21 cellular contexts compared by ENCODE assay signal in genomic region chr12:80165741-80166140, GRCh38.
"Had no signal": no experiment of that assay in that cellular context is flagged by ENCODE, and none has a peak within 500 bp of the region (broad histone marks: within the 10 kb centered on the region; RNA-seq: fewer than 3 reads in every experiment).

No MANE protein-coding gene starts in this region.

- H3K36me3 ChIP-seq: breast epithelium, esophagus squamous epithelium, heart right ventricle, right lobe of liver, transverse colon had no signal

- H3K4me1 ChIP-seq: breast epithelium, esophagus squamous epithelium, heart right ventricle, right lobe of liver, testis, transverse colon had no signal

- H3K4me3 ChIP-seq: breast epithelium, esophagus squamous epithelium, heart right ventricle, right lobe of liver, testis, transverse colon had no signal

- H3K4me3 Mint-ChIP-seq: activated CD4-positive, alpha-beta T cell treated with anti-CD3 and anti-CD28 coated beads for 36 hours; activated T-cell treated with anti-CD3 and anti-CD28 coated beads, Interleukin-2, amount 50 U/mL, for 72 hours; naive thymus-derived CD8-positive, alpha-beta T cell had no signal

- ATAC-seq: activated CD4-positive, alpha-beta T cell treated with anti-CD3 and anti-CD28 coated beads for 36 hours; activated naive CD4-positive, alpha-beta T cell treated with anti-CD3 and anti-CD28 coated beads, Interleukin-2, amount 50 U/mL, for 72 hours; activated T-cell treated with anti-CD3 and anti-CD28 coated beads, Interleukin-2, amount 50 U/mL, for 72 hours; heart right ventricle; naive thymus-derived CD8-positive, alpha-beta T cell; right lobe of liver; stimulated activated naive CD8-positive, alpha-beta T cell treated with anti-CD3 and anti-CD28 coated beads, Interleukin-15, Interleukin-2, amounts not matched to agents 100 U/mL and 50 U/mL, for 24 hours had no signal

- H3K27ac ChIP-seq: breast epithelium, epithelial cell of prostate, esophagus squamous epithelium, heart right ventricle, right lobe of liver, testis, transverse colon had no signal

- H3K27ac Mint-ChIP-seq: activated CD4-positive, alpha-beta T cell treated with anti-CD3 and anti-CD28 coated beads for 36 hours; activated naive CD4-positive, alpha-beta T cell treated with anti-CD3 and anti-CD28 coated beads, Interleukin-2, amount 50 U/mL, for 72 hours; activated T-cell treated with anti-CD3 and anti-CD28 coated beads, Interleukin-2, amount 50 U/mL, for 72 hours; naive thymus-derived CD8-positive, alpha-beta T cell had no signal

- H3K36me3 Mint-ChIP-seq: activated naive CD4-positive, alpha-beta T cell treated with anti-CD3 and anti-CD28 coated beads, Interleukin-2, amount 50 U/mL, for 72 hours had no signal

- H3K9me3 Mint-ChIP-seq: activated T-cell treated with anti-CD3 and anti-CD28 coated beads, Interleukin-2, amount 50 U/mL, for 72 hours had no signal

- H3K27me3 ChIP-seq: breast epithelium, esophagus squamous epithelium, heart right ventricle, right lobe of liver, testis, transverse colon had no signal

- H3K4me1 Mint-ChIP-seq: activated CD4-positive, alpha-beta T cell treated with anti-CD3 and anti-CD28 coated beads for 36 hours had no signal

- DNase-seq: activated CD4-positive, alpha-beta T cell treated with anti-CD3 and anti-CD28 coated beads for 36 hours; activated CD4-positive, alpha-beta T cell treated with anti-CD3 and anti-CD28 coated beads, Interleukin-2, amount 50 U/mL, for 4 hours; activated CD4-positive, CD25-positive, alpha-beta regulatory T cell; activated naive CD4-positive, alpha-beta T cell; activated T-cell treated with anti-CD3 and anti-CD28 coated beads for 4 hours; activated T-cell treated with anti-CD3 and anti-CD28 coated beads, Interleukin-2, amount 50 U/mL, for 72 hours; central memory CD4-positive, alpha-beta T cell; dermis blood vessel endothelial cell; effector CD8-positive, alpha-beta T cell; esophagus squamous epithelium; foreskin melanocyte; heart right ventricle; naive thymus-derived CD8-positive, alpha-beta T cell; right lobe of liver; stimulated activated CD4-positive, alpha-beta T cell treated with anti-CD3 and anti-CD28 coated beads, Interleukin-2, amount 100 ng/mL, for 48 hours; stimulated activated naive CD8-positive, alpha-beta T cell treated with anti-CD3 and anti-CD28 coated beads, Interleukin-15, Interleukin-2, amounts not matched to agents 100 U/mL and 50 U/mL, for 24 hours; testis; transverse colon had no signal
